ENCODE assay signal across 8 cellular contexts in genomic region chr16:85888405-85889331, GRCh38. TPM values are rescaled to one million over a fixed set of nuclear protein-coding genes. Genes with fewer than 3 reads are reported as not detected.
DNase-seq lines count a peak whose midpoint lies in the region; ATAC-seq lines count a peak whose summit lies in the region.

No MANE protein-coding gene starts in this region.

- ATAC-seq in GM21786 (IDR thresholded peaks at IDR 0.05; ENCODE audit: unreplicated experiment) = peak; percentile 91

- peak; percentile 62 for DNase-seq in SKM-1 treated with dmso at 0.1 percent for 144 hours (lab: John Stamatoyannopoulos, UW; ENCODE audit: unreplicated experiment)
- no peak for DNase-seq in SKM-1 (lab: John Stamatoyannopoulos, UW; ENCODE audit: unreplicated experiment)
- DNase-seq in LHCN-M2 (ENCODE audit: low read depth) = peak; percentile 20
- DNase-seq in amniotic epithelial cell (ENCODE audit: low read depth) = peak; percentile 45
- DNase-seq in stimulated activated CD4-positive, alpha-beta T cell treated with anti-CD3 and anti-CD28 coated beads, TNF-alpha, amount 100 ng/mL, for 24 hours (ENCODE audit: low read depth in 3 of 3) = peak in 2 of 3 experiments; percentile 16 to 18
- no peak for DNase-seq in cerebellar cortex (ENCODE audit: low spot score)
- DNase-seq in effector CD8-positive, alpha-beta T cell (lab: John Stamatoyannopoulos, UW) = no peak

RNA-seq across cellular contexts. Expression of gene IRF8, which starts 10.3 kb away (rescaled TPM):
- not detected in 2 replicates for total RNA-seq in LHCN-M2 (2014; rRNA removed)
- not detected for polyA plus RNA-seq in LHCN-M2 (2012)

Comparison
In these comparisons a context has a peak if more than half of its experiments do, and no peak if none do; other contexts are left out.
1. DNase-seq: peak in SKM-1 treated with dmso at 0.1 percent for 144 hours (single experiment), LHCN-M2 (single experiment), amniotic epithelial cell (single experiment) and stimulated activated CD4-positive, alpha-beta T cell treated with anti-CD3 and anti-CD28 coated beads, TNF-alpha, amount 100 ng/mL, for 24 hours (2 of 3); none in SKM-1 (single experiment), cerebellar cortex (single experiment) and effector CD8-positive, alpha-beta T cell (single experiment).